22 cellular contexts compared by ENCODE assay signal in the genomic region with DNA sequence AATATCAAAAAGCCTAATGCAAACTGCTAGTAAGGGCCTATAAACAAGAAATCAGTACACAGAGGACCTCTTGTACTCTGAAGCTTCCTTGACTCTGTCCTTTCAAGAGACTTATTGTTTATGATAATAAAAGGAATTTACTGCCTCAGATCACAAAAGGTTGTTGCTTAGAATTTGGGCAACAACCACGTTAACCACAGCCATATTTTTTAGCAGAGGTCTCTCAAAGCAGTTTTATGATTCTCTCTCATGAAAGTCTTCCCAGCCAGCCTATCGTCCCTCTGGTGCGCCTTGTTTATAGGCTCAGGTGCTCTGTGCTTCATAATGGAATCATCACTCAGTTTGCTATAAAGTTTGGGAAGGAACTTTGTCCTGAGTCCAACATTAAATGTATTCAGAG.
"Had no signal": no experiment of that assay in that cellular context is flagged by ENCODE, and none has a peak within 500 bp of the region (broad histone marks: within the 10 kb centered on the region; RNA-seq: fewer than 3 reads in every experiment).

No MANE protein-coding gene starts in this region.

- H3K27me3 ChIP-seq: breast epithelium, dorsolateral prefrontal cortex, heart right ventricle, right lobe of liver, tibial artery had no signal

- H3K9me3 Mint-ChIP-seq: activated T-helper 2 cell treated with anti-CD3 and anti-CD28 coated beads, Interferon-gamma antibody, Interleukin-2, Interleukin-4, amounts not matched to agents 10 μg/mL and 5 μg/mL and 100 μg/mL, durations not matched to agents 14 hours and 24 hours and 36 hours; central memory CD8-positive, alpha-beta T cell had no signal

- H3K27me3 Mint-ChIP-seq: activated naive CD8-positive, alpha-beta T cell treated with anti-CD3 and anti-CD28 coated beads for 36 hours; activated T-cell treated with anti-CD3 and anti-CD28 coated beads, Interleukin-2, amount 50 U/mL, for 24 hours; central memory CD8-positive, alpha-beta T cell; natural killer cell treated with Interleukin-12 subunit alpha and Interleukin-12 subunit beta and Interleukin-15 and Interleukin-18, amount 100 ng/mL, for 72 hours had no signal

- H3K27ac Mint-ChIP-seq: activated naive CD8-positive, alpha-beta T cell treated with anti-CD3 and anti-CD28 coated beads for 36 hours; activated T-cell treated with anti-CD3 and anti-CD28 coated beads, Interleukin-2, amount 50 U/mL, for 24 hours; activated T-helper 2 cell treated with anti-CD3 and anti-CD28 coated beads, Interferon-gamma antibody, Interleukin-2, Interleukin-4, amounts not matched to agents 10 μg/mL and 5 μg/mL and 100 μg/mL, durations not matched to agents 14 hours and 24 hours and 36 hours; endodermal cell; natural killer cell treated with Interleukin-12 subunit alpha and Interleukin-12 subunit beta and Interleukin-15 and Interleukin-18, amount 100 ng/mL, for 72 hours; WTC11 had no signal

- H3K4me1 ChIP-seq: breast epithelium, heart right ventricle, lower lobe of right lung, parathyroid adenoma, right lobe of liver, tibial artery had no signal

- H3K36me3 ChIP-seq: breast epithelium, heart right ventricle, lower lobe of right lung, right lobe of liver, tibial artery had no signal

- H3K9me3 ChIP-seq: breast epithelium, right lobe of liver, tibial artery had no signal

- H3K4me3 ChIP-seq: breast epithelium, dorsolateral prefrontal cortex, heart right ventricle, lower lobe of right lung, right lobe of liver, tibial artery had no signal

- H3K4me3 Mint-ChIP-seq: activated naive CD8-positive, alpha-beta T cell treated with anti-CD3 and anti-CD28 coated beads for 36 hours; activated T-cell treated with anti-CD3 and anti-CD28 coated beads, Interleukin-2, amount 50 U/mL, for 24 hours; central memory CD8-positive, alpha-beta T cell; endodermal cell; natural killer cell treated with Interleukin-12 subunit alpha and Interleukin-12 subunit beta and Interleukin-15 and Interleukin-18, amount 100 ng/mL, for 72 hours; WTC11 had no signal

- H3K36me3 Mint-ChIP-seq: activated naive CD8-positive, alpha-beta T cell treated with anti-CD3 and anti-CD28 coated beads for 36 hours; natural killer cell treated with Interleukin-12 subunit alpha and Interleukin-12 subunit beta and Interleukin-15 and Interleukin-18, amount 100 ng/mL, for 72 hours had no signal

- DNase-seq: activated CD8-positive, alpha-beta memory T cell treated with anti-CD3 and anti-CD28 coated beads, Interleukin-2, amount 50 U/mL, for 4 hours; activated naive CD4-positive, alpha-beta T cell; activated naive CD8-positive, alpha-beta T cell treated with anti-CD3 and anti-CD28 coated beads for 36 hours; activated T-cell treated with anti-CD3 and anti-CD28 coated beads, Interleukin-2, amount 50 U/mL, for 24 hours; dorsolateral prefrontal cortex; endodermal cell; heart right ventricle; lower lobe of right lung; right lobe of liver; small intestine; stimulated activated CD4-positive, alpha-beta T cell treated with anti-CD3 and anti-CD28 coated beads, Interleukin-2, amount 100 ng/mL, for 48 hours; stimulated activated naive CD8-positive, alpha-beta T cell treated with anti-CD3 and anti-CD28 coated beads, Interleukin-15, Interleukin-2, amounts not matched to agents 100 U/mL and 50 U/mL, for 24 hours; substantia nigra; T-helper 1 cell; tibial artery had no signal

- H3K27ac ChIP-seq: breast epithelium, dorsolateral prefrontal cortex, epithelial cell of prostate, heart right ventricle, lower lobe of right lung, parathyroid adenoma, right lobe of liver, tibial artery had no signal

- H3K4me1 Mint-ChIP-seq: activated naive CD8-positive, alpha-beta T cell treated with anti-CD3 and anti-CD28 coated beads for 36 hours; central memory CD8-positive, alpha-beta T cell; endodermal cell; WTC11 had no signal
